8 cellular contexts compared by ENCODE assay signal in genomic region chr2:45014016-45014702, GRCh38. TPM values are rescaled to one million over a fixed set of nuclear protein-coding genes. Genes with fewer than 3 reads are reported as not detected.
DNase-seq lines count a peak whose midpoint lies in the region; ATAC-seq and TF ChIP-seq lines count a peak whose summit lies in the region.

No MANE protein-coding gene starts in this region.

- no peaks in the 10 kb centered on the region for H3K9me3 ChIP-seq in ectodermal cell (ENCODE audit: control insufficient read depth, low read length)
- no peaks in the 10 kb centered on the region for H3K9me3 ChIP-seq in mesodermal cell (ENCODE audit: control insufficient read depth, low read length)
- H3K9me3 ChIP-seq in vagina: no peaks in the 10 kb centered on the region

- H3K4me1 Mint-ChIP-seq in activated CD8-positive, alpha-beta memory T cell treated with anti-CD3 and anti-CD28 coated beads, Interleukin-2, amount 10 ng/mL, durations not matched to agents 7 days and 5 days: peaks cover 10% of the 10 kb centered on the region

- peak; percentile 80 for DNase-seq in activated CD8-positive, alpha-beta memory T cell treated with anti-CD3 and anti-CD28 coated beads, Interleukin-2, amount 50 U/mL, for 48 hours
- no peak for DNase-seq in activated CD8-positive, alpha-beta memory T cell treated with anti-CD3 and anti-CD28 coated beads, Interleukin-2, amount 10 ng/mL, durations not matched to agents 7 days and 5 days
- peak; percentile 80 for DNase-seq in NCI-H82 (lab: John Stamatoyannopoulos, UW)
- DNase-seq in vagina (ENCODE audit: extremely low spot score in 2 of 2): no peak
- DNase-seq in GM19240 (ENCODE audit: insufficient read length, low spot score): no peak

- no peaks in the 10 kb centered on the region for H3K9me3 Mint-ChIP-seq in activated CD8-positive, alpha-beta memory T cell treated with anti-CD3 and anti-CD28 coated beads, Interleukin-2, amount 10 ng/mL, durations not matched to agents 7 days and 5 days (ENCODE audit: low read depth)

- peak overlapping the region; percentile 20 for H3K4me3 ChIP-seq in ectodermal cell (ENCODE audit: insufficient read depth, low read depth, low read length)
- H3K4me3 ChIP-seq in mesodermal cell (ENCODE audit: extremely low read depth, insufficient read depth, low read length, poor library complexity, severe bottlenecking): peak overlapping the region; percentile 35
- H3K4me3 ChIP-seq in vagina: peak overlapping the region; percentile 46 to 47

- H3K36me3 ChIP-seq in ectodermal cell (ENCODE audit: control insufficient read depth, insufficient read depth, low read length) (no peaks in the 10 kb centered on the region), mesodermal cell (ENCODE audit: control insufficient read depth, insufficient read depth, low read length) (no peaks in the 10 kb centered on the region), vagina (no peaks in the 10 kb centered on the region)

- peak; percentile 45 to 82 (median 67) for TF ChIP-seq CTCF in vagina (IDR thresholded peaks at IDR 0.05)

- no peaks in the 10 kb centered on the region for H3K36me3 Mint-ChIP-seq in activated CD8-positive, alpha-beta memory T cell treated with anti-CD3 and anti-CD28 coated beads, Interleukin-2, amount 10 ng/mL, durations not matched to agents 7 days and 5 days

- no peak overlapping the region for H3K27ac Mint-ChIP-seq in activated CD8-positive, alpha-beta memory T cell treated with anti-CD3 and anti-CD28 coated beads, Interleukin-2, amount 10 ng/mL, durations not matched to agents 7 days and 5 days

- no peak overlapping the region for H3K27ac ChIP-seq in ectodermal cell (ENCODE audit: insufficient read depth, low read depth, low read length, poor library complexity, severe bottlenecking)
- H3K27ac ChIP-seq in mesodermal cell (ENCODE audit: low read depth, low read length, severe bottlenecking): no peak overlapping the region
- H3K27ac ChIP-seq in vagina: peak overlapping the region; percentile 89

- H3K4me3 Mint-ChIP-seq in activated CD8-positive, alpha-beta memory T cell treated with anti-CD3 and anti-CD28 coated beads, Interleukin-2, amount 10 ng/mL, durations not matched to agents 7 days and 5 days: no peak overlapping the region

- CTCF ChIA-PET in activated CD8-positive, alpha-beta memory T cell treated with anti-CD3 and anti-CD28 coated beads, Interleukin-2, amount 10 ng/mL, durations not matched to agents 7 days and 5 days (lab: Charles Lee): interaction anchor here (0.7 to 1.4 kb wide), 4 partner anchors 16 to 55 kb away, joined by 3 to 4 read pairs (median 4); no protein-coding TSS in a partner anchor

- 1% methylated on average over 57 of the region's 57 CpGs for WGBS in ectodermal cell, 2 experiments
- WGBS in mesodermal cell (ENCODE audit: insufficient coverage in 2 of 2), 2 experiments: 1 to 2% methylated on average over 26 to 29 of the region's 57 CpGs

- H3K27me3 ChIP-seq in ectodermal cell (ENCODE audit: control insufficient read depth, insufficient read depth, low read length, poor library complexity, severe bottlenecking): peaks cover 73% of the 10 kb centered on the region
- H3K27me3 ChIP-seq in vagina: no peaks in the 10 kb centered on the region

- no peak for ATAC-seq in activated CD8-positive, alpha-beta memory T cell treated with anti-CD3 and anti-CD28 coated beads, Interleukin-2, amount 10 ng/mL, durations not matched to agents 7 days and 5 days
- ATAC-seq in GM21737 (IDR thresholded peaks at IDR 0.05; ENCODE audit: unreplicated experiment): no peak

- no peak for TF ChIP-seq POLR2A in vagina (IDR thresholded peaks at IDR 0.05)

- H3K4me1 ChIP-seq in ectodermal cell (ENCODE audit: control insufficient read depth, insufficient read depth, low read length) (peaks cover 33% of the 10 kb centered on the region), mesodermal cell (ENCODE audit: control insufficient read depth, insufficient read depth, low read length, poor library complexity, severe bottlenecking) (peaks cover 8% of the 10 kb centered on the region), vagina (peaks cover 41% of the 10 kb centered on the region)

- H3K27me3 Mint-ChIP-seq in activated CD8-positive, alpha-beta memory T cell treated with anti-CD3 and anti-CD28 coated beads, Interleukin-2, amount 10 ng/mL, durations not matched to agents 7 days and 5 days: peaks cover 83% of the 10 kb centered on the region

- intact Hi-C loops in vagina (cut with DNase I): no loop called here

RNA-seq across cellular contexts. Expression of gene SIX2, which starts 4.9 kb away (rescaled TPM):
- not detected for total RNA-seq in activated CD8-positive, alpha-beta memory T cell treated with anti-CD3 and anti-CD28 coated beads, Interleukin-2, amount 10 ng/mL, durations not matched to agents 7 days and 5 days
- 0.76 TPM for polyA plus RNA-seq in ectodermal cell (2013, experiment 1 of 4)
- 0.57 TPM for polyA plus RNA-seq in ectodermal cell (2013, experiment 2 of 4)
- 0.48 TPM for polyA plus RNA-seq in ectodermal cell (2013, experiment 3 of 4)
- polyA plus RNA-seq in ectodermal cell (2013, experiment 4 of 4): 1.2 TPM
- polyA plus RNA-seq in mesodermal cell (2013, experiment 1 of 2): 0.33 TPM
- 0.20 TPM for polyA plus RNA-seq in mesodermal cell (2013, experiment 2 of 2)
- total RNA-seq in vagina: 16.7 TPM

Comparison
In these comparisons a context has a peak if more than half of its experiments do, and no peak if none do; other contexts are left out.
1. DNase-seq: peak in activated CD8-positive, alpha-beta memory T cell treated with anti-CD3 and anti-CD28 coated beads, Interleukin-2, amount 50 U/mL, for 48 hours (single experiment) and NCI-H82 (single experiment); none in activated CD8-positive, alpha-beta memory T cell treated with anti-CD3 and anti-CD28 coated beads, Interleukin-2, amount 10 ng/mL, durations not matched to agents 7 days and 5 days (single experiment), vagina (0 of 2) and GM19240 (single experiment).
2. RNA of gene SIX2, which starts 4.9 kb away (total RNA-seq): 16.7 TPM in vagina (single experiment); not detected in activated CD8-positive, alpha-beta memory T cell treated with anti-CD3 and anti-CD28 coated beads, Interleukin-2, amount 10 ng/mL, durations not matched to agents 7 days and 5 days; every median in the first group is over 10 times any median in the second.
3. Peak in every context shown above with its lines, with median percentiles within 50 percentile points of each other: H3K4me3 ChIP-seq.